ENCODE assay signal across 1 cellular context in the genomic region with DNA sequence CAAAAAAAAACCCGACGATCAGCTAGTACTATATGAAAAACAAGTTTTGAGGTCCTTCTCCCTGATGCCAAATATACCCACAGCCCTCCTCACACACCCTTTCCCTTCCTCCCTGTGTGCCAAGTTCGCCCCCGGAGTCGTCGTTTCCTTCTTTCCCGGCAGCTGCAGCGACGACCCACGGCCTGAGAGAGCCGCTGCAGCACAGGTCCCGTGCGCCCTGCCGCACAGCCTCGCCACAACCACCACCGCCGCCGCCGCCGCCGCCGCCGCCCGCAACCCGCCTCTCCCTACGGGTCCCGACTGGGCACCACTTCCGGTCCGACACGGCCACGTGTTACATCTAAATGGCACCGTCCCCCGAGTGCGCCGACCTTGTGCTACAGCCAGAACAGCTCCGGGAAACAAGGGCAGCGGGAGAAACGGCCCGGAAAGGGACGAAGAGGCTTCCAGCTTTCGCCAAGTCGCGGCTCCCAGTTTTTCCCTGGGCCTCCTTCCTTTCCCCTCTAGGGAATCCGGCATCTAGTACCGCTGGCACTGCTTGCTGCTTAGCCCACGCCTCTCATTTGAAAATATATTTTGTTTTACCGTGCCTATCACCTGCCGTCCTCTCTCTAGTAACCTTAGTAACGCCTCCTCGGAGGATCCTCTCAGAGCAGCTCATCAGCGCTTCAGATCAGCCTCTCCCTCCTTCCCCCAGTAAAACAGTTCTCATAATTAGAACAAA.
TF ChIP-seq lines count a peak whose summit lies in the region.

A gene with protein sequence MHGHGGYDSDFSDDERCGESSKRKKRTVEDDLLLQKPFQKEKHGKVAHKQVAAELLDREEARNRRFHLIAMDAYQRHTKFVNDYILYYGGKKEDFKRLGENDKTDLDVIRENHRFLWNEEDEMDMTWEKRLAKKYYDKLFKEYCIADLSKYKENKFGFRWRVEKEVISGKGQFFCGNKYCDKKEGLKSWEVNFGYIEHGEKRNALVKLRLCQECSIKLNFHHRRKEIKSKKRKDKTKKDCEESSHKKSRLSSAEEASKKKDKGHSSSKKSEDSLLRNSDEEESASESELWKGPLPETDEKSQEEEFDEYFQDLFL (minus strand): TSS at position 315 of the 724 bp plus-strand sequence. CDS start 2,486 bp downstream, outside the sequence.

TF ChIP-seq in K562, 482 proteins besides CTCF, POLR2A, EP300 and RAD21 (continued from another document and continues in another):
- TF ChIP-seq, protein P1, sequence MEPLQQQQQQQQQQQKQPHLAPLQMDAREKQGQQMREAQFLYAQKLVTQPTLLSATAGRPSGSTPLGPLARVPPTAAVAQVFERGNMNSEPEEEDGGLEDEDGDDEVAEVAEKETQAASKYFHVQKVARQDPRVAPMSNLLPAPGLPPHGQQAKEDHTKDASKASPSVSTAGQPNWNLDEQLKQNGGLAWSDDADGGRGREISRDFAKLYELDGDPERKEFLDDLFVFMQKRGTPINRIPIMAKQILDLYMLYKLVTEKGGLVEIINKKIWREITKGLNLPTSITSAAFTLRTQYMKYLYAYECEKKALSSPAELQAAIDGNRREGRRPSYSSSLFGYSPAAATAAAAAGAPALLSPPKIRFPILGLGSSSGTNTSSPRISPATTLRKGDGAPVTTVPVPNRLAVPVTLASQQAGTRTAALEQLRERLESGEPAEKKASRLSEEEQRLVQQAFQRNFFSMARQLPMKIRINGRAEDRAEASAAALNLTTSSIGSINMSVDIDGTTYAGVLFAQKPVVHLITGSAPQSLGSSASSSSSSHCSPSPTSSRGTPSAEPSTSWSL (CRISPR knock-in tag; IDR thresholded peaks at IDR 0.05; ENCODE audit: borderline replicate concordance), result no peak
- TF ChIP-seq, protein P2, sequence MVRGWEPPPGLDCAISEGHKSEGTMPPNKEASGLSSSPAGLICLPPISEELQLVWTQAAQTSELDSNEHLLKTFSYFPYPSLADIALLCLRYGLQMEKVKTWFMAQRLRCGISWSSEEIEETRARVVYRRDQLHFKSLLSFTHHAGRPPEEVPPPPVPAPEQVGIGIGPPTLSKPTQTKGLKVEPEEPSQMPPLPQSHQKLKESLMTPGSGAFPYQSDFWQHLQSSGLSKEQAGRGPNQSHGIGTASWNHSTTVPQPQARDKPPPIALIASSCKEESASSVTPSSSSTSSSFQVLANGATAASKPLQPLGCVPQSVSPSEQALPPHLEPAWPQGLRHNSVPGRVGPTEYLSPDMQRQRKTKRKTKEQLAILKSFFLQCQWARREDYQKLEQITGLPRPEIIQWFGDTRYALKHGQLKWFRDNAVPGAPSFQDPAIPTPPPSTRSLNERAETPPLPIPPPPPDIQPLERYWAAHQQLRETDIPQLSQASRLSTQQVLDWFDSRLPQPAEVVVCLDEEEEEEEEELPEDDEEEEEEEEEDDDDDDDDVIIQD (CRISPR knock-in tag; IDR thresholded peaks at IDR 0.05), result no peak
- TF ChIP-seq SMARCC2 (IDR thresholded peaks at IDR 0.05; ENCODE audit: low read depth) (no peak), ILF3 (IDR thresholded peaks at IDR 0.05; ENCODE audit: borderline replicate concordance) (no peak), ZBTB1 (CRISPR knock-in tag; IDR thresholded peaks at IDR 0.05; ENCODE audit: borderline replicate concordance, low read depth) (peak; percentile 100), HNRNPUL1 (IDR thresholded peaks at IDR 0.05; ENCODE audit: low read length) (no peak), FOXJ2 (tag; IDR thresholded peaks at IDR 0.05) (peak; percentile 68; the same call in 1 of the 2 replicates), SMARCA5 (IDR thresholded peaks at IDR 0.05) (no peak), MEIS2 (IDR thresholded peaks at IDR 0.05; ENCODE audit: partially characterized antibody) (no peak), TAF15 (IDR thresholded peaks at IDR 0.05; ENCODE audit: low read depth, low read length) (no peak), ZNF239 (CRISPR knock-in tag; IDR thresholded peaks at IDR 0.05) (peak; percentile 28; the same call in 1 of the 2 replicates), SOX6 (IDR thresholded peaks at IDR 0.05) (peak; percentile 70), RBM34 (IDR thresholded peaks at IDR 0.05; ENCODE audit: borderline replicate concordance, insufficient read depth, low read length) (no peak), BRD9 (IDR thresholded peaks at IDR 0.05; ENCODE audit: low read depth, partially characterized antibody) (peak; percentile 54), FUS (optimal IDR thresholded peaks at IDR 0.05; ENCODE audit: low read depth, low read length) (no peak), POLR3A (IDR thresholded peaks at IDR 0.05; ENCODE audit: borderline replicate concordance, extremely low read depth, insufficient read depth, insufficient read length) (no peak), KDM4B (IDR thresholded peaks at IDR 0.05; ENCODE audit: borderline replicate concordance in 2 of 2, low read depth in 1 of 2) (peak in 1 of 2 experiments; percentile 90; a peak in 1 of 4 replicates), CBFB (CRISPR knock-in tag; IDR thresholded peaks at IDR 0.05) (peak; percentile 89; the same call in 1 of the 2 replicates), CREB1 (IDR thresholded peaks at IDR 0.05) (peak; percentile 56), CREB1 (CRISPR knock-in tag; IDR thresholded peaks at IDR 0.05) (peak; percentile 74), MCM2 (IDR thresholded peaks at IDR 0.05; ENCODE audit: low read depth) (no peak), CBX1 (IDR thresholded peaks at IDR 0.05; ENCODE audit: low read depth) (peak; percentile 86; the same call in 1 of the 2 replicates), ZSCAN32 (CRISPR knock-in tag; IDR thresholded peaks at IDR 0.05) (no peak), ZNF778 (CRISPR knock-in tag; IDR thresholded peaks at IDR 0.05) (no peak), ZC3H11A (IDR thresholded peaks at IDR 0.05; ENCODE audit: low read depth, low read length) (peak; percentile 75; the same call in 1 of the 2 replicates), GATAD2B (IDR thresholded peaks at IDR 0.05; ENCODE audit: borderline replicate concordance) (0 out of 2 replicates have a peak, but pooled peaks have one; percentile 21), CTBP1 (IDR thresholded peaks at IDR 0.05; ENCODE audit: borderline replicate concordance) (peak; percentile 85), BCOR (IDR thresholded peaks at IDR 0.05) (peak; percentile 14; the same call in 1 of the 2 replicates), ZEB2 (IDR thresholded peaks at IDR 0.05) (peak; percentile 97), SAP30 (IDR thresholded peaks at IDR 0.05; ENCODE audit: borderline replicate concordance, insufficient read depth, low read depth, low read length, poor library complexity, severe bottlenecking) (peak; percentile 32), MEF2A (IDR thresholded peaks at IDR 0.05; ENCODE audit: control insufficient read depth, low read depth, low read length) (no peak), EP400 (IDR thresholded peaks at IDR 0.05) (peak; percentile 57; the same call in 1 of the 2 replicates), MEF2D (tag; conservative IDR thresholded peaks at IDR 0.05; ENCODE audit: low read depth) (no peak), ZNF561 (CRISPR knock-in tag; conservative IDR thresholded peaks at IDR 0.05) (no peak)
- TF ChIP-seq, protein P3, sequence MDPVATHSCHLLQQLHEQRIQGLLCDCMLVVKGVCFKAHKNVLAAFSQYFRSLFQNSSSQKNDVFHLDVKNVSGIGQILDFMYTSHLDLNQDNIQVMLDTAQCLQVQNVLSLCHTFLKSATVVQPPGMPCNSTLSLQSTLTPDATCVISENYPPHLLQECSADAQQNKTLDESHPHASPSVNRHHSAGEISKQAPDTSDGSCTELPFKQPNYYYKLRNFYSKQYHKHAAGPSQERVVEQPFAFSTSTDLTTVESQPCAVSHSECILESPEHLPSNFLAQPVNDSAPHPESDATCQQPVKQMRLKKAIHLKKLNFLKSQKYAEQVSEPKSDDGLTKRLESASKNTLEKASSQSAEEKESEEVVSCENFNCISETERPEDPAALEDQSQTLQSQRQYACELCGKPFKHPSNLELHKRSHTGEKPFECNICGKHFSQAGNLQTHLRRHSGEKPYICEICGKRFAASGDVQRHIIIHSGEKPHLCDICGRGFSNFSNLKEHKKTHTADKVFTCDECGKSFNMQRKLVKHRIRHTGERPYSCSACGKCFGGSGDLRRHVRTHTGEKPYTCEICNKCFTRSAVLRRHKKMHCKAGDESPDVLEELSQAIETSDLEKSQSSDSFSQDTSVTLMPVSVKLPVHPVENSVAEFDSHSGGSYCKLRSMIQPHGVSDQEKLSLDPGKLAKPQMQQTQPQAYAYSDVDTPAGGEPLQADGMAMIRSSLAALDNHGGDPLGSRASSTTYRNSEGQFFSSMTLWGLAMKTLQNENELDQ (CRISPR knock-in tag; IDR thresholded peaks at IDR 0.05; ENCODE audit: borderline replicate concordance), result no peak
- TF ChIP-seq, protein P4, sequence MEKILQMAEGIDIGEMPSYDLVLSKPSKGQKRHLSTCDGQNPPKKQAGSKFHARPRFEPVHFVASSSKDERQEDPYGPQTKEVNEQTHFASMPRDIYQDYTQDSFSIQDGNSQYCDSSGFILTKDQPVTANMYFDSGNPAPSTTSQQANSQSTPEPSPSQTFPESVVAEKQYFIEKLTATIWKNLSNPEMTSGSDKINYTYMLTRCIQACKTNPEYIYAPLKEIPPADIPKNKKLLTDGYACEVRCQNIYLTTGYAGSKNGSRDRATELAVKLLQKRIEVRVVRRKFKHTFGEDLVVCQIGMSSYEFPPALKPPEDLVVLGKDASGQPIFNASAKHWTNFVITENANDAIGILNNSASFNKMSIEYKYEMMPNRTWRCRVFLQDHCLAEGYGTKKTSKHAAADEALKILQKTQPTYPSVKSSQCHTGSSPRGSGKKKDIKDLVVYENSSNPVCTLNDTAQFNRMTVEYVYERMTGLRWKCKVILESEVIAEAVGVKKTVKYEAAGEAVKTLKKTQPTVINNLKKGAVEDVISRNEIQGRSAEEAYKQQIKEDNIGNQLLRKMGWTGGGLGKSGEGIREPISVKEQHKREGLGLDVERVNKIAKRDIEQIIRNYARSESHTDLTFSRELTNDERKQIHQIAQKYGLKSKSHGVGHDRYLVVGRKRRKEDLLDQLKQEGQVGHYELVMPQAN (IDR thresholded peaks at IDR 0.05; ENCODE audit: borderline replicate concordance), result no peak
- TF ChIP-seq, protein P5, sequence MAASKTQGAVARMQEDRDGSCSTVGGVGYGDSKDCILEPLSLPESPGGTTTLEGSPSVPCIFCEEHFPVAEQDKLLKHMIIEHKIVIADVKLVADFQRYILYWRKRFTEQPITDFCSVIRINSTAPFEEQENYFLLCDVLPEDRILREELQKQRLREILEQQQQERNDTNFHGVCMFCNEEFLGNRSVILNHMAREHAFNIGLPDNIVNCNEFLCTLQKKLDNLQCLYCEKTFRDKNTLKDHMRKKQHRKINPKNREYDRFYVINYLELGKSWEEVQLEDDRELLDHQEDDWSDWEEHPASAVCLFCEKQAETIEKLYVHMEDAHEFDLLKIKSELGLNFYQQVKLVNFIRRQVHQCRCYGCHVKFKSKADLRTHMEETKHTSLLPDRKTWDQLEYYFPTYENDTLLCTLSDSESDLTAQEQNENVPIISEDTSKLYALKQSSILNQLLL (CRISPR knock-in tag; IDR thresholded peaks at IDR 0.05; ENCODE audit: borderline replicate concordance), result no peak
- TF ChIP-seq, protein P6, sequence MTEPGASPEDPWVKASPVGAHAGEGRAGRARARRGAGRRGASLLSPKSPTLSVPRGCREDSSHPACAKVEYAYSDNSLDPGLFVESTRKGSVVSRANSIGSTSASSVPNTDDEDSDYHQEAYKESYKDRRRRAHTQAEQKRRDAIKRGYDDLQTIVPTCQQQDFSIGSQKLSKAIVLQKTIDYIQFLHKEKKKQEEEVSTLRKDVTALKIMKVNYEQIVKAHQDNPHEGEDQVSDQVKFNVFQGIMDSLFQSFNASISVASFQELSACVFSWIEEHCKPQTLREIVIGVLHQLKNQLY (CRISPR knock-in tag; conservative IDR thresholded peaks at IDR 0.05), result no peak
- TF ChIP-seq, protein P7, sequence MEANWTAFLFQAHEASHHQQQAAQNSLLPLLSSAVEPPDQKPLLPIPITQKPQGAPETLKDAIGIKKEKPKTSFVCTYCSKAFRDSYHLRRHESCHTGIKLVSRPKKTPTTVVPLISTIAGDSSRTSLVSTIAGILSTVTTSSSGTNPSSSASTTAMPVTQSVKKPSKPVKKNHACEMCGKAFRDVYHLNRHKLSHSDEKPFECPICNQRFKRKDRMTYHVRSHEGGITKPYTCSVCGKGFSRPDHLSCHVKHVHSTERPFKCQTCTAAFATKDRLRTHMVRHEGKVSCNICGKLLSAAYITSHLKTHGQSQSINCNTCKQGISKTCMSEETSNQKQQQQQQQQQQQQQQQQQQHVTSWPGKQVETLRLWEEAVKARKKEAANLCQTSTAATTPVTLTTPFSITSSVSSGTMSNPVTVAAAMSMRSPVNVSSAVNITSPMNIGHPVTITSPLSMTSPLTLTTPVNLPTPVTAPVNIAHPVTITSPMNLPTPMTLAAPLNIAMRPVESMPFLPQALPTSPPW (CRISPR knock-in tag; IDR thresholded peaks at IDR 0.05), result peak; percentile 88
- TF ChIP-seq, protein P8, sequence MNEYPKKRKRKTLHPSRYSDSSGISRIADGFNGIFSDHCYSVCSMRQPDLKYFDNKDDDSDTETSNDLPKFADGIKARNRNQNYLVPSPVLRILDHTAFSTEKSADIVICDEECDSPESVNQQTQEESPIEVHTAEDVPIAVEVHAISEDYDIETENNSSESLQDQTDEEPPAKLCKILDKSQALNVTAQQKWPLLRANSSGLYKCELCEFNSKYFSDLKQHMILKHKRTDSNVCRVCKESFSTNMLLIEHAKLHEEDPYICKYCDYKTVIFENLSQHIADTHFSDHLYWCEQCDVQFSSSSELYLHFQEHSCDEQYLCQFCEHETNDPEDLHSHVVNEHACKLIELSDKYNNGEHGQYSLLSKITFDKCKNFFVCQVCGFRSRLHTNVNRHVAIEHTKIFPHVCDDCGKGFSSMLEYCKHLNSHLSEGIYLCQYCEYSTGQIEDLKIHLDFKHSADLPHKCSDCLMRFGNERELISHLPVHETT (CRISPR knock-in tag; conservative IDR thresholded peaks at IDR 0.05 in 1 of 2, IDR thresholded peaks at IDR 0.05 in 1 of 2), result peak in 1 of 2 experiments; percentile 92; a peak in 2 of 4 replicates
- TF ChIP-seq, protein P9, sequence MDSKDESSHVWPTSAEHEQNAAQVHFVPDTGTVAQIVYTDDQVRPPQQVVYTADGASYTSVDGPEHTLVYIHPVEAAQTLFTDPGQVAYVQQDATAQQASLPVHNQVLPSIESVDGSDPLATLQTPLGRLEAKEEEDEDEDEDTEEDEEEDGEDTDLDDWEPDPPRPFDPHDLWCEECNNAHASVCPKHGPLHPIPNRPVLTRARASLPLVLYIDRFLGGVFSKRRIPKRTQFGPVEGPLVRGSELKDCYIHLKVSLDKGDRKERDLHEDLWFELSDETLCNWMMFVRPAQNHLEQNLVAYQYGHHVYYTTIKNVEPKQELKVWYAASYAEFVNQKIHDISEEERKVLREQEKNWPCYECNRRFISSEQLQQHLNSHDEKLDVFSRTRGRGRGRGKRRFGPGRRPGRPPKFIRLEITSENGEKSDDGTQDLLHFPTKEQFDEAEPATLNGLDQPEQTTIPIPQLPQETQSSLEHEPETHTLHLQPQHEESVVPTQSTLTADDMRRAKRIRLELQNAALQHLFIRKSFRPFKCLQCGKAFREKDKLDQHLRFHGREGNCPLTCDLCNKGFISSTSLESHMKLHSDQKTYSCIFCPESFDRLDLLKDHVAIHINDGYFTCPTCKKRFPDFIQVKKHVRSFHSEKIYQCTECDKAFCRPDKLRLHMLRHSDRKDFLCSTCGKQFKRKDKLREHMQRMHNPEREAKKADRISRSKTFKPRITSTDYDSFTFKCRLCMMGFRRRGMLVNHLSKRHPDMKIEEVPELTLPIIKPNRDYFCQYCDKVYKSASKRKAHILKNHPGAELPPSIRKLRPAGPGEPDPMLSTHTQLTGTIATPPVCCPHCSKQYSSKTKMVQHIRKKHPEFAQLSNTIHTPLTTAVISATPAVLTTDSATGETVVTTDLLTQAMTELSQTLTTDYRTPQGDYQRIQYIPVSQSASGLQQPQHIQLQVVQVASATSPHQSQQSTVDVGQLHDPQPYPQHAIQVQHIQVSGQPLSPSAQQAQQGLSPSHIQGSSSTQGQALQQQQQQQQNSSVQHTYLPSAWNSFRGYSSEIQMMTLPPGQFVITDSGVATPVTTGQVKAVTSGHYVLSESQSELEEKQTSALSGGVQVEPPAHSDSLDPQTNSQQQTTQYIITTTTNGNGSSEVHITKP (IDR thresholded peaks at IDR 0.05; ENCODE audit: partially characterized antibody), result peak; percentile 77
